Comparison of ENCODE assay signal across 4 cellular contexts in genomic region chr7:159123793-159124192, GRCh38. TPM values are rescaled to one million over a fixed set of nuclear protein-coding genes. Genes with fewer than 3 reads are reported as not detected.
"Had no signal": no experiment of that assay in that cellular context is flagged by ENCODE, and none has a peak within 500 bp of the region (broad histone marks: within the 10 kb centered on the region; RNA-seq: fewer than 3 reads in every experiment).

No MANE protein-coding gene starts in this region.

RNA-seq across cellular contexts. Expression of gene VIPR2, which starts 20.9 kb away (rescaled TPM):
- polyA plus RNA-seq: HepG2, IgD-negative memory B cell, IMR-90, K562 had no signal
